ENCODE assay signal across 8 cellular contexts in the genomic region with DNA sequence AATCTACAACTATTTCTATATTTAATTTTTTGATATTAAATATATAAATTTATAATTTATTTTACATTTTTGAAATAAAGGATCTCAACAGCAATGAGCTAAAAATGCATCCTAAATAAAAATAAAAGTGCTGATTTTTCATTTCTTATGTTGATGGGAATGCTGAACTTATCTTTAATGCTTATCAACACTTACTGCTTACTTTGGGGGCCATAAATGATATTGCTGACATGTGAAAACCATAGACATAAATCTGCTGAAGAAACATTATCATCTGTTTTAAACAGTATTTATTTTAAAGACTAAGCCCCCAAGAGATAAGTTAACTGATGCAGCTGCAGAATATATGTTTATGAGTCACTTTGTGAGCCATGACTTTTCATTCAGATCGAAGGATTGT.
"Had no signal": no experiment of that assay in that cellular context is flagged by ENCODE, and none has a peak within 500 bp of the region (broad histone marks: within the 10 kb centered on the region; RNA-seq: fewer than 3 reads in every experiment).

No MANE protein-coding gene starts in this region.

- H3K4me2 ChIP-seq: GM23338 had no signal

- DNase-seq: H9, HCEC 1CT, Kasumi-1, KG1 had no signal

- FAIRE-seq: H1, H54 had no signal

- H3K4me3 ChIP-seq: GM23338 had no signal

- H3K27ac ChIP-seq: HL-60 had no signal

- ATAC-seq: GM23338 had no signal
